ENCODE assay signal across 18 cellular contexts in the genomic region with DNA sequence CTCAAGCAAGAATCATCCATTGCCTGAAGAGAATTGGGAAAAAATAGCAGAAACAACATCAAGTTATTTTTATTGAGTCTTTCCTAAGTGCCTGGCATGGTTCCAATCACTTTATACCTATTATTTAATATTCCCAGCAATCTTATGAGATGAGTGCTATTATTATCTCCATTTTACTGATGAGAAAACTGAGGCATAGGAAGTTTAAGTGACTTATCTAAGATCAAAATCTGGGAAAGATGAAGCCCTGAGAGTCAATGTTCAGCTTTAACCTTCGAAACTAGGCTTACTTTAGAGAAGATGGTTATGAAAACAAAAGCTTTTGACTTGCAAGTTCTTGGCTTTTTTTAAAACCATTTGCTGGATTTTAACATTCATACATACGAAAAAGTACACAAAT.
DNase-seq lines count a peak whose midpoint lies in the region; ATAC-seq, FAIRE-seq and TF ChIP-seq lines count a peak whose summit lies in the region.
"Had no signal": no experiment of that assay in that cellular context is flagged by ENCODE, and none has a peak within 500 bp of the region (broad histone marks: within the 10 kb centered on the region; RNA-seq: fewer than 3 reads in every experiment).

No MANE protein-coding gene starts in this region.

- H3K9me3 ChIP-seq in PC-3 (ENCODE audit: low read length): no peaks in the 10 kb centered on the region
- H3K9me3 ChIP-seq in liver (ENCODE audit: control insufficient read depth in 4 of 4, low read length in 3 of 4): no peaks in the 10 kb centered on the region
- H3K9me3 ChIP-seq in vagina: no peaks in the 10 kb centered on the region
- H3K9me3 ChIP-seq: Caco-2, HAP-1 had no signal

- no peaks in the 10 kb centered on the region for H3K79me2 ChIP-seq in PC-3 (ENCODE audit: low read length)

- 56% methylated on average over 2 of the region's 2 CpGs for WGBS in liver

- no peak for TF ChIP-seq RAD21 in liver (IDR thresholded peaks at IDR 0.05)

- POLR2A ChIA-PET in PC-3 (lab: Charles Lee; ENCODE audit: unreplicated experiment): no interaction called here

- H3K36me3 ChIP-seq in PC-3 (ENCODE audit: low read depth, low read length) (no peaks in the 10 kb centered on the region), liver (ENCODE audit: control insufficient read depth in 4 of 4, insufficient read depth in 3 of 4, low read depth in 1 of 4, low read length in 3 of 4) (no peaks in the 10 kb centered on the region), vagina (no peaks in the 10 kb centered on the region)
- H3K36me3 ChIP-seq: HAP-1 had no signal

- intact Hi-C loops in PC-3 (cut with micrococcal nuclease): no loop called here
- intact Hi-C loops in vagina (cut with DNase I): no loop called here

- peak; percentile 64 for FAIRE-seq in GM12892 (lab: Jason Lieb, UNC)
- FAIRE-seq: G401.6, GM19239 had no signal

- TF ChIP-seq CTCF in PC-3 (conservative IDR thresholded peaks at IDR 0.05; ENCODE audit: low read depth, low read length) (no peak), liver (IDR thresholded peaks at IDR 0.05; ENCODE audit: low read depth, low read length, missing input control) (no peak), vagina (IDR thresholded peaks at IDR 0.05) (no peak)

- H3K27ac ChIP-seq in PC-3 (ENCODE audit: low read length) (peak overlapping the region; percentile 8; the same call in 1 of the 2 replicates), liver (ENCODE audit: low read depth in 1 of 2, low read length in 2 of 2) (peak overlapping the region; percentile 26 to 40), vagina (no peak overlapping the region)

- DNase-seq in GM12892 (ENCODE audit: insufficient read length): no peak
- DNase-seq in PC-3: no peak
- DNase-seq in vagina (ENCODE audit: extremely low spot score in 2 of 2): no peak
- DNase-seq in COLO829 (ENCODE audit: low spot score): no peak
- DNase-seq in islet precursor cell: no peak
- no peak for DNase-seq in central memory CD4-positive, alpha-beta T cell
- DNase-seq: 8988T; C1 segment of cervical spinal cord; Caco-2; CD4-positive, alpha-beta memory T cell; DMS153; DND-41; HFFc6 had no signal

- CTCF ChIA-PET in PC-3 (lab: Charles Lee): no interaction called here

- H3K9ac ChIP-seq in PC-3 (ENCODE audit: low read length) (no peak overlapping the region), liver (ENCODE audit: low read depth in 1 of 2, low read length in 2 of 2) (no peak overlapping the region)

- no peaks in the 10 kb centered on the region for H4K20me1 ChIP-seq in PC-3 (ENCODE audit: low read length)

- ATAC-seq in PC-3: no peak
- ATAC-seq: GM23338 had no signal

- no peak overlapping the region for H2AFZ ChIP-seq in PC-3 (ENCODE audit: low read length)
- H2AFZ ChIP-seq: GM23338 had no signal

- BruUV-seq in PC-3 (replicated peaks; lab: Mats Ljungman, UMichigan): no TSS peak

- no peaks in the 10 kb centered on the region for H3F3A ChIP-seq in PC-3 (ENCODE audit: low read length, unreplicated experiment)

- H3K9me2 ChIP-seq in PC-3 (replicated peaks; ENCODE audit: low read length): no peaks in the 10 kb centered on the region

- H3K4me3 ChIP-seq in PC-3 (ENCODE audit: low read length) (no peak overlapping the region), liver (ENCODE audit: low read depth in 1 of 3, low read length in 3 of 3) (no peak overlapping the region), vagina (no peak overlapping the region)
- H3K4me3 ChIP-seq: GM23338, HAP-1 had no signal

- TF ChIP-seq POLR2A in GM12892 (IDR thresholded peaks at IDR 0.05; ENCODE audit: low read depth, low read length) (no peak), vagina (IDR thresholded peaks at IDR 0.05) (no peak)

- peak overlapping the region; percentile 30; the same call in 1 of the 2 replicates for H3K4me2 ChIP-seq in PC-3 (ENCODE audit: low read length)
- H3K4me2 ChIP-seq: GM23338 had no signal

- peaks cover 21% of the 10 kb centered on the region for H3K4me1 ChIP-seq in PC-3 (ENCODE audit: insufficient read depth, low read length)
- peaks cover 0 to 19% (median 14%) of the 10 kb centered on the region in 4 donors for H3K4me1 ChIP-seq in liver (ENCODE audit: control insufficient read depth in 4 of 4, insufficient read depth in 4 of 4, low read length in 3 of 4)
- no peaks in the 10 kb centered on the region for H3K4me1 ChIP-seq in vagina
- H3K4me1 ChIP-seq: Caco-2, HAP-1 had no signal

- H3K27me3 ChIP-seq in PC-3 (ENCODE audit: low read length) (no peaks in the 10 kb centered on the region), liver (ENCODE audit: control insufficient read depth in 4 of 4, insufficient read depth in 4 of 4, low read length in 3 of 4) (no peaks in the 10 kb centered on the region), vagina (no peaks in the 10 kb centered on the region)

TF ChIP-seq in liver, 16 proteins besides CTCF, POLR2A, EP300 and RAD21:
- TF ChIP-seq SP1 (IDR thresholded peaks at IDR 0.05): no peak
- no peak for TF ChIP-seq NR2F2 (IDR thresholded peaks at IDR 0.05)
- no peak for TF ChIP-seq HNF4A (conservative IDR thresholded peaks at IDR 0.05)
- TF ChIP-seq TAF1 (conservative IDR thresholded peaks at IDR 0.05): no peak
- no peak for TF ChIP-seq RXRA (IDR thresholded peaks at IDR 0.05)
- TF ChIP-seq, protein P1, sequence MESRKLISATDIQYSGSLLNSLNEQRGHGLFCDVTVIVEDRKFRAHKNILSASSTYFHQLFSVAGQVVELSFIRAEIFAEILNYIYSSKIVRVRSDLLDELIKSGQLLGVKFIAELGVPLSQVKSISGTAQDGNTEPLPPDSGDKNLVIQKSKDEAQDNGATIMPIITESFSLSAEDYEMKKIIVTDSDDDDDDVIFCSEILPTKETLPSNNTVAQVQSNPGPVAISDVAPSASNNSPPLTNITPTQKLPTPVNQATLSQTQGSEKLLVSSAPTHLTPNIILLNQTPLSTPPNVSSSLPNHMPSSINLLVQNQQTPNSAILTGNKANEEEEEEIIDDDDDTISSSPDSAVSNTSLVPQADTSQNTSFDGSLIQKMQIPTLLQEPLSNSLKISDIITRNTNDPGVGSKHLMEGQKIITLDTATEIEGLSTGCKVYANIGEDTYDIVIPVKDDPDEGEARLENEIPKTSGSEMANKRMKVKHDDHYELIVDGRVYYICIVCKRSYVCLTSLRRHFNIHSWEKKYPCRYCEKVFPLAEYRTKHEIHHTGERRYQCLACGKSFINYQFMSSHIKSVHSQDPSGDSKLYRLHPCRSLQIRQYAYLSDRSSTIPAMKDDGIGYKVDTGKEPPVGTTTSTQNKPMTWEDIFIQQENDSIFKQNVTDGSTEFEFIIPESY (IDR thresholded peaks at IDR 0.05): no peak
- TF ChIP-seq FOXA1 (IDR thresholded peaks at IDR 0.05): no peak
- TF ChIP-seq, protein P2, sequence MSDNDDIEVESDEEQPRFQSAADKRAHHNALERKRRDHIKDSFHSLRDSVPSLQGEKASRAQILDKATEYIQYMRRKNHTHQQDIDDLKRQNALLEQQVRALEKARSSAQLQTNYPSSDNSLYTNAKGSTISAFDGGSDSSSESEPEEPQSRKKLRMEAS (IDR thresholded peaks at IDR 0.05): no peak
